ENCODE assay signal across 12 cellular contexts in genomic region chr13:113997845-113998751, GRCh38. TPM values are rescaled to one million over a fixed set of nuclear protein-coding genes. Genes with fewer than 3 reads are reported as not detected.
A peak's percentile ranks its signal among the peaks of the same experiment; 100 is the strongest.
DNase-seq lines count a peak whose midpoint lies in the region; ATAC-seq and TF ChIP-seq lines count a peak whose summit lies in the region.
"Had no signal": no experiment of that assay in that cellular context is flagged by ENCODE, and none has a peak within 500 bp of the region (broad histone marks: within the 10 kb centered on the region; RNA-seq: fewer than 3 reads in every experiment).

No MANE protein-coding gene starts in this region.

- CTCF ChIA-PET in activated CD4-positive, alpha-beta T cell treated with anti-CD3 and anti-CD28 coated beads for 36 hours (lab: Charles Lee) = interaction anchor here (0.5 kb wide), 1 partner anchor 183 kb away, joined by 3 read pairs; no protein-coding TSS in a partner anchor

- H3K27ac ChIP-seq in brain microvascular endothelial cell = peak overlapping the region; percentile 40
- peak overlapping the region; percentile 11 for H3K27ac ChIP-seq in lower lobe of right lung
- H3K27ac ChIP-seq in tibial artery = peak overlapping the region; percentile 51 to 57
- H3K27ac ChIP-seq: BLaER1 had no signal

- H3K4me1 ChIP-seq in lower lobe of right lung (peaks cover 5% of the 10 kb centered on the region), tibial artery (peaks cover 0 to 13% (median 10%) of the 10 kb centered on the region in 4 donors)
- H3K4me1 ChIP-seq: BLaER1 had no signal

- POLR2A ChIA-PET in activated CD4-positive, alpha-beta T cell treated with anti-CD3 and anti-CD28 coated beads for 36 hours (lab: Charles Lee) = no interaction called here

- H3K9me3 Mint-ChIP-seq in activated CD4-positive, alpha-beta T cell treated with anti-CD3 and anti-CD28 coated beads for 36 hours (ENCODE audit: low read depth) = no peaks in the 10 kb centered on the region
- H3K9me3 Mint-ChIP-seq: activated T-helper 1 cell treated with anti-CD3 and anti-CD28 coated beads, Interleukin-12 subunit alpha, Interleukin-12 subunit beta, Interleukin-2, Interleukin-4 antibody, amounts not matched to agents 30 ng/mL and 10 ng/mL and 1 ng/mL, durations not matched to agents 14 hours and 24 hours and 36 hours had no signal

- H3K27me3 Mint-ChIP-seq in activated CD4-positive, alpha-beta T cell treated with anti-CD3 and anti-CD28 coated beads for 36 hours = no peaks in the 10 kb centered on the region

- no peaks in the 10 kb centered on the region for H3K9me3 ChIP-seq in lower lobe of right lung
- no peaks in the 10 kb centered on the region for H3K9me3 ChIP-seq in tibial artery
- H3K9me3 ChIP-seq: BLaER1 had no signal

- H3K27me3 ChIP-seq in brain microvascular endothelial cell (replicated peaks) (no peaks in the 10 kb centered on the region), lower lobe of right lung (ENCODE audit: low read depth) (no peaks in the 10 kb centered on the region), tibial artery (no peaks in the 10 kb centered on the region)
- H3K27me3 ChIP-seq: BLaER1 had no signal

- H3K4me3 ChIP-seq in brain microvascular endothelial cell (ENCODE audit: low read depth, low read length) (no peak overlapping the region), lower lobe of right lung (no peak overlapping the region), tibial artery (no peak overlapping the region)
- H3K4me3 ChIP-seq: BLaER1, skin epidermis had no signal

- TF ChIP-seq CTCF in brain microvascular endothelial cell (IDR thresholded peaks at IDR 0.05; ENCODE audit: low read depth, low read length, missing control alignments) = no peak
- no peak for TF ChIP-seq CTCF in lower lobe of right lung (IDR thresholded peaks at IDR 0.05)
- no peak for TF ChIP-seq CTCF in tibial artery (IDR thresholded peaks at IDR 0.05)

- in situ Hi-C loops in brain microvascular endothelial cell (cut with HindIII; ENCODE audit: low pct_ligation_motif_present, low sequenced_read_pairs) = no loop called here

- no peaks in the 10 kb centered on the region for H3K4me1 Mint-ChIP-seq in activated CD4-positive, alpha-beta T cell treated with anti-CD3 and anti-CD28 coated beads for 36 hours

- intact Hi-C loops in activated CD4-positive, alpha-beta T cell treated with anti-CD3 and anti-CD28 coated beads for 36 hours (cut with DNase I, micrococcal nuclease) = no loop called here
- intact Hi-C loops in lower lobe of right lung (cut with DNase I) (no loop called here), tibial artery (cut with DNase I; ENCODE audit: low total_unique reads) (no loop called here)

- H3K36me3 ChIP-seq in brain microvascular endothelial cell (replicated peaks) (peaks cover 45% of the 10 kb centered on the region), lower lobe of right lung (peaks cover 38% of the 10 kb centered on the region), tibial artery (peaks cover 10 to 71% (median 41%) of the 10 kb centered on the region in 3 donors)

- peaks cover 20% of the 10 kb centered on the region for H3K36me3 Mint-ChIP-seq in activated CD4-positive, alpha-beta T cell treated with anti-CD3 and anti-CD28 coated beads for 36 hours (ENCODE audit: low read depth)

- peak overlapping the region; percentile 58 for H3K27ac Mint-ChIP-seq in activated CD4-positive, alpha-beta T cell treated with anti-CD3 and anti-CD28 coated beads for 36 hours
- H3K27ac Mint-ChIP-seq: activated T-helper 1 cell treated with anti-CD3 and anti-CD28 coated beads, Interleukin-12 subunit alpha, Interleukin-12 subunit beta, Interleukin-2, Interleukin-4 antibody, amounts not matched to agents 30 ng/mL and 10 ng/mL and 1 ng/mL, durations not matched to agents 14 hours and 24 hours and 36 hours had no signal

- no peak overlapping the region for H3K4me3 Mint-ChIP-seq in activated CD4-positive, alpha-beta T cell treated with anti-CD3 and anti-CD28 coated beads for 36 hours
- H3K4me3 Mint-ChIP-seq: activated T-helper 1 cell treated with anti-CD3 and anti-CD28 coated beads, Interleukin-12 subunit alpha, Interleukin-12 subunit beta, Interleukin-2, Interleukin-4 antibody, amounts not matched to agents 30 ng/mL and 10 ng/mL and 1 ng/mL, durations not matched to agents 14 hours and 24 hours and 36 hours had no signal

- no peak for ATAC-seq in activated CD4-positive, alpha-beta T cell treated with anti-CD3 and anti-CD28 coated beads for 36 hours
- ATAC-seq in lower lobe of right lung = peak; percentile 24 to 42

- no peak for DNase-seq in activated CD4-positive, alpha-beta T cell treated with anti-CD3 and anti-CD28 coated beads for 36 hours
- no peak for DNase-seq in activated CD4-positive, alpha-beta T cell treated with anti-CD3 and anti-CD28 coated beads for 48 hours
- DNase-seq in brain microvascular endothelial cell = peak; percentile 77
- DNase-seq in lower lobe of right lung = peak; percentile 49
- DNase-seq in tibial artery = peak; percentile 78 to 88
- no peak for DNase-seq in GM19240 (ENCODE audit: insufficient read length, low spot score)
- no peak for DNase-seq in stimulated activated CD4-positive, alpha-beta T cell treated with anti-CD3 and anti-CD28 coated beads, Interleukin-1b, Interleukin-23, amount 100 ng/mL, for 48 hours
- no peak for DNase-seq in DMS114 treated with DMSO at 0.1 percent for 48 hours (lab: John Stamatoyannopoulos, UW; ENCODE audit: unreplicated experiment)

RNA-seq across cellular contexts. Expression of gene C13orf46, which starts 24.2 kb away (rescaled TPM):
- 1 to 10 TPM; 1.6 to 2.2 TPM for total RNA-seq in activated CD4-positive, alpha-beta T cell treated with anti-CD3 and anti-CD28 coated beads for 36 hours
- total RNA-seq in lower lobe of right lung = 14.0 TPM
- total RNA-seq: SK-MEL-5 had no signal

Comparison
In these comparisons a context has a peak if more than half of its experiments do, and no peak if none do; other contexts are left out.
1. DNase-seq: peak in brain microvascular endothelial cell (single experiment), lower lobe of right lung (single experiment) and tibial artery (2 of 2); none in activated CD4-positive, alpha-beta T cell treated with anti-CD3 and anti-CD28 coated beads for 36 hours (single experiment), activated CD4-positive, alpha-beta T cell treated with anti-CD3 and anti-CD28 coated beads for 48 hours (single experiment), GM19240 (single experiment), stimulated activated CD4-positive, alpha-beta T cell treated with anti-CD3 and anti-CD28 coated beads, Interleukin-1b, Interleukin-23, amount 100 ng/mL, for 48 hours (single experiment) and DMS114 treated with DMSO at 0.1 percent for 48 hours (single experiment).
2. Peak in every context shown above with its lines, with median percentiles within 50 percentile points of each other: H3K27ac ChIP-seq.